ENCODE assay signal across 1 cellular context in the genomic region with DNA sequence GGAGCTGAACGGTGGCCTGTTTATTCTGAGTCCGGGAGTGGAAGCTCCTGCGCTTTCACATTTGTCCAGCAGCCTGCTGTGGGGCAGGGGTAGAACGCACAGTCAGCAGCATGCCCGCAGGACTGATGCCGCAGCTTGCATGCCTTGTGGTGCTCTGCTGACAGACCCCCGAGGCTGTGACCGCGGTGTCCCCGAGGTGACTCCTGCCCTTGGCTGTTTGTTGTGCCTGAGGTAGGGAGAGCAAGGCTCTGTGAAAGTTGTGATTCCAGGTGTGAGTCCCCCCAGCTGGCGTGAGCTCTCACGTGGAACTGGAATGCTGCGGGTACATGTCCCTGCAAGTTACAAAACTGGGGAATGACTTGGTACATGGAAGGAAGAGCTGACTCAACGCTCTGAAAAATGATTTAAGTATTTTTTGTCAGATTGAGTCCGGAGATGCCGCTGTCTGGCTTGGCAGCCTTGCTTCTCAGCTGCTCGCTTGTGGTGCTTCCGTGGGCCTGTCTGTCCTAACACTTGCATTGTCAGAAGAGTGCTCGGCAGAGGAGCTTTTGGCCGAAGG.
TF ChIP-seq lines count a peak whose summit lies in the region.

No MANE protein-coding gene starts in this region.

TF ChIP-seq in GM23338, 12 proteins besides CTCF, POLR2A, EP300 and RAD21:
- TF ChIP-seq, protein P1, sequence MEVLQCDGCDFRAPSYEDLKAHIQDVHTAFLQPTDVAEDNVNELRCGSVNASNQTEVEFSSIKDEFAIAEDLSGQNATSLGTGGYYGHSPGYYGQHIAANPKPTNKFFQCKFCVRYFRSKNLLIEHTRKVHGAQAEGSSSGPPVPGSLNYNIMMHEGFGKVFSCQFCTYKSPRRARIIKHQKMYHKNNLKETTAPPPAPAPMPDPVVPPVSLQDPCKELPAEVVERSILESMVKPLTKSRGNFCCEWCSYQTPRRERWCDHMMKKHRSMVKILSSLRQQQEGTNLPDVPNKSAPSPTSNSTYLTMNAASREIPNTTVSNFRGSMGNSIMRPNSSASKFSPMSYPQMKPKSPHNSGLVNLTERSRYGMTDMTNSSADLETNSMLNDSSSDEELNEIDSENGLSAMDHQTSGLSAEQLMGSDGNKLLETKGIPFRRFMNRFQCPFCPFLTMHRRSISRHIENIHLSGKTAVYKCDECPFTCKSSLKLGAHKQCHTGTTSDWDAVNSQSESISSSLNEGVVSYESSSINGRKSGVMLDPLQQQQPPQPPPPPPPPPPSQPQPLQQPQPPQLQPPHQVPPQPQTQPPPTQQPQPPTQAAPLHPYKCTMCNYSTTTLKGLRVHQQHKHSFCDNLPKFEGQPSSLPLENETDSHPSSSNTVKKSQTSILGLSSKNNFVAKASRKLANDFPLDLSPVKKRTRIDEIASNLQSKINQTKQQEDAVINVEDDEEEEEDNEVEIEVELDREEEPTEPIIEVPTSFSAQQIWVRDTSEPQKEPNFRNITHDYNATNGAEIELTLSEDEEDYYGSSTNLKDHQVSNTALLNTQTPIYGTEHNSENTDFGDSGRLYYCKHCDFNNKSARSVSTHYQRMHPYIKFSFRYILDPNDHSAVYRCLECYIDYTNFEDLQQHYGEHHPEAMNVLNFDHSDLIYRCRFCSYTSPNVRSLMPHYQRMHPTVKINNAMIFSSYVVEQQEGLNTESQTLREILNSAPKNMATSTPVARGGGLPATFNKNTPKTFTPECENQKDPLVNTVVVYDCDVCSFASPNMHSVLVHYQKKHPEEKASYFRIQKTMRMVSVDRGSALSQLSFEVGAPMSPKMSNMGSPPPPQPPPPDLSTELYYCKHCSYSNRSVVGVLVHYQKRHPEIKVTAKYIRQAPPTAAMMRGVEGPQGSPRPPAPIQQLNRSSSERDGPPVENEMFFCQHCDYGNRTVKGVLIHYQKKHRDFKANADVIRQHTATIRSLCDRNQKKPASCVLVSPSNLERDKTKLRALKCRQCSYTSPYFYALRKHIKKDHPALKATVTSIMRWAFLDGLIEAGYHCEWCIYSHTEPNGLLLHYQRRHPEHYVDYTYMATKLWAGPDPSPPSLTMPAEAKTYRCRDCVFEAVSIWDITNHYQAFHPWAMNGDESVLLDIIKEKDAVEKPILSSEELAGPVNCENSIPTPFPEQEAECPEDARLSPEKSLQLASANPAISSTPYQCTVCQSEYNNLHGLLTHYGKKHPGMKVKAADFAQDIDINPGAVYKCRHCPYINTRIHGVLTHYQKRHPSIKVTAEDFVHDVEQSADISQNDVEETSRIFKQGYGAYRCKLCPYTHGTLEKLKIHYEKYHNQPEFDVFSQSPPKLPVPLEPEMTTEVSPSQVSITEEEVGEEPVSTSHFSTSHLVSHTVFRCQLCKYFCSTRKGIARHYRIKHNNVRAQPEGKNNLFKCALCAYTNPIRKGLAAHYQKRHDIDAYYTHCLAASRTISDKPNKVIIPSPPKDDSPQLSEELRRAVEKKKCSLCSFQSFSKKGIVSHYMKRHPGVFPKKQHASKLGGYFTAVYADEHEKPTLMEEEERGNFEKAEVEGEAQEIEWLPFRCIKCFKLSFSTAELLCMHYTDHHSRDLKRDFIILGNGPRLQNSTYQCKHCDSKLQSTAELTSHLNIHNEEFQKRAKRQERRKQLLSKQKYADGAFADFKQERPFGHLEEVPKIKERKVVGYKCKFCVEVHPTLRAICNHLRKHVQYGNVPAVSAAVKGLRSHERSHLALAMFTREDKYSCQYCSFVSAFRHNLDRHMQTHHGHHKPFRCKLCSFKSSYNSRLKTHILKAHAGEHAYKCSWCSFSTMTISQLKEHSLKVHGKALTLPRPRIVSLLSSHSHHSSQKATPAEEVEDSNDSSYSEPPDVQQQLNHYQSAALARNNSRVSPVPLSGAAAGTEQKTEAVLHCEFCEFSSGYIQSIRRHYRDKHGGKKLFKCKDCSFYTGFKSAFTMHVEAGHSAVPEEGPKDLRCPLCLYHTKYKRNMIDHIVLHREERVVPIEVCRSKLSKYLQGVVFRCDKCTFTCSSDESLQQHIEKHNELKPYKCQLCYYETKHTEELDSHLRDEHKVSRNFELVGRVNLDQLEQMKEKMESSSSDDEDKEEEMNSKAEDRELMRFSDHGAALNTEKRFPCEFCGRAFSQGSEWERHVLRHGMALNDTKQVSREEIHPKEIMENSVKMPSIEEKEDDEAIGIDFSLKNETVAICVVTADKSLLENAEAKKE (CRISPR knock-in tag; IDR thresholded peaks at IDR 0.05): no peak
- TF ChIP-seq ZNF331 (CRISPR knock-in tag; IDR thresholded peaks at IDR 0.05; ENCODE audit: low read depth) (no peak), STAT1 (IDR thresholded peaks at IDR 0.05; ENCODE audit: unreplicated experiment) (no peak), EZH2phosphoT487 (IDR thresholded peaks at IDR 0.05; ENCODE audit: unreplicated experiment) (no peak), POLR2AphosphoS5 (IDR thresholded peaks at IDR 0.05; ENCODE audit: low read depth) (no peak), CREB1 (CRISPR knock-in tag; IDR thresholded peaks at IDR 0.05; ENCODE audit: low read depth) (no peak), EZH2 (IDR thresholded peaks at IDR 0.05; ENCODE audit: low read depth, unreplicated experiment) (no peak), NANOG (IDR thresholded peaks at IDR 0.05; ENCODE audit: borderline replicate concordance) (no peak), JUNB (IDR thresholded peaks at IDR 0.05; ENCODE audit: unreplicated experiment) (no peak), ZNF114 (CRISPR knock-in tag; IDR thresholded peaks at IDR 0.05) (no peak)
- TF ChIP-seq, protein P2, sequence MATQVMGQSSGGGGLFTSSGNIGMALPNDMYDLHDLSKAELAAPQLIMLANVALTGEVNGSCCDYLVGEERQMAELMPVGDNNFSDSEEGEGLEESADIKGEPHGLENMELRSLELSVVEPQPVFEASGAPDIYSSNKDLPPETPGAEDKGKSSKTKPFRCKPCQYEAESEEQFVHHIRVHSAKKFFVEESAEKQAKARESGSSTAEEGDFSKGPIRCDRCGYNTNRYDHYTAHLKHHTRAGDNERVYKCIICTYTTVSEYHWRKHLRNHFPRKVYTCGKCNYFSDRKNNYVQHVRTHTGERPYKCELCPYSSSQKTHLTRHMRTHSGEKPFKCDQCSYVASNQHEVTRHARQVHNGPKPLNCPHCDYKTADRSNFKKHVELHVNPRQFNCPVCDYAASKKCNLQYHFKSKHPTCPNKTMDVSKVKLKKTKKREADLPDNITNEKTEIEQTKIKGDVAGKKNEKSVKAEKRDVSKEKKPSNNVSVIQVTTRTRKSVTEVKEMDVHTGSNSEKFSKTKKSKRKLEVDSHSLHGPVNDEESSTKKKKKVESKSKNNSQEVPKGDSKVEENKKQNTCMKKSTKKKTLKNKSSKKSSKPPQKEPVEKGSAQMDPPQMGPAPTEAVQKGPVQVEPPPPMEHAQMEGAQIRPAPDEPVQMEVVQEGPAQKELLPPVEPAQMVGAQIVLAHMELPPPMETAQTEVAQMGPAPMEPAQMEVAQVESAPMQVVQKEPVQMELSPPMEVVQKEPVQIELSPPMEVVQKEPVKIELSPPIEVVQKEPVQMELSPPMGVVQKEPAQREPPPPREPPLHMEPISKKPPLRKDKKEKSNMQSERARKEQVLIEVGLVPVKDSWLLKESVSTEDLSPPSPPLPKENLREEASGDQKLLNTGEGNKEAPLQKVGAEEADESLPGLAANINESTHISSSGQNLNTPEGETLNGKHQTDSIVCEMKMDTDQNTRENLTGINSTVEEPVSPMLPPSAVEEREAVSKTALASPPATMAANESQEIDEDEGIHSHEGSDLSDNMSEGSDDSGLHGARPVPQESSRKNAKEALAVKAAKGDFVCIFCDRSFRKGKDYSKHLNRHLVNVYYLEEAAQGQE (IDR thresholded peaks at IDR 0.05; ENCODE audit: unreplicated experiment): no peak
- TF ChIP-seq, protein P3, sequence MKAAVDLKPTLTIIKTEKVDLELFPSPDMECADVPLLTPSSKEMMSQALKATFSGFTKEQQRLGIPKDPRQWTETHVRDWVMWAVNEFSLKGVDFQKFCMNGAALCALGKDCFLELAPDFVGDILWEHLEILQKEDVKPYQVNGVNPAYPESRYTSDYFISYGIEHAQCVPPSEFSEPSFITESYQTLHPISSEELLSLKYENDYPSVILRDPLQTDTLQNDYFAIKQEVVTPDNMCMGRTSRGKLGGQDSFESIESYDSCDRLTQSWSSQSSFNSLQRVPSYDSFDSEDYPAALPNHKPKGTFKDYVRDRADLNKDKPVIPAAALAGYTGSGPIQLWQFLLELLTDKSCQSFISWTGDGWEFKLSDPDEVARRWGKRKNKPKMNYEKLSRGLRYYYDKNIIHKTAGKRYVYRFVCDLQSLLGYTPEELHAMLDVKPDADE (IDR thresholded peaks at IDR 0.05): no peak
